In the genomic region with DNA sequence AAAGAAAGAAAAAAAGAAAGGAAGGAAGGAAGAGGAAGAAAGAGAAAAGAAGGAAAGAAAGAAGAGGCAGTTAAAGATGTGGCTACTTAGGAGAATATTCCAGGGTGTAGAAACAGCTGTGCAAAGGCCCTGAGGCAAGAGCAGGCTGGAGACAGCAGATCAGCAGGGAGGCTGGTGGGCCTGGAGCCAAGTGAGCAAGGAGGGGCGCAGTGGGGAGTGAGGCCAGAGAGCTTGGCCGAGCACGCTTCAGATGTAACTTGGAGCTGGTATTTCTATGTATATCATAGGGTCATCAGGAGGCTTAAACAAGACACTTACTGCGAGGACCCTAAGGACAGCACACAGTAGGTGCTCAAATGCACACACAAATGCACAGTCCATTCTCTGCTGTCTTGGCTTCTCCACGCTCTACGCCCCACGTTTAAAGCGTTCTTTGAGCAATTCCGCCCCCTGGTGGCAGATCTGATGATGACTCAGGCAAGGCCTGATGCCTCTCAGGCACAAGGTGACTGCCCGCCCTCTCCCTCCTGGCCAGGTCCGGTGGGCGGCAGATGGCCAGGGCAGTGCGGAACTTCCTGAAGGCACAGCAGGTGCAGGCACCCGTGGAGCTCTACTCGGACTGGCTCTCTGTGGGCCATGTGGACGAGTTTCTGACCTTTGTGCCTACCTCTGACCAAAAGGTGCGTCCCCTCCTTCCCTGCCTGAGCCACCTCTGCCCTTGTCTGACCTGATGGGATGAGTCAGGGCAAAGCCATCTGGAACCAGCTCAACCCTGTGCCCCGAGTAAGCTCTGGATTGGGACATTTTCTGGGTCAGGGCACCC, we compare ENCODE assay signal across 8 cellular contexts. TPM values are rescaled to one million over a fixed set of nuclear protein-coding genes. Genes with fewer than 3 reads are reported as not detected.
DNase-seq lines count a peak whose midpoint lies in the region; ATAC-seq and TF ChIP-seq lines count a peak whose summit lies in the region.

No MANE protein-coding gene starts in this region.

- H3K4me3 ChIP-seq in NB4 (ENCODE audit: low read depth, low read length): no peak overlapping the region
- no peak overlapping the region for H3K4me3 ChIP-seq in SU-DHL-6 (ENCODE audit: insufficient read depth, low read length, poor library complexity, severe bottlenecking)
- no peak overlapping the region for H3K4me3 ChIP-seq in psoas muscle
- H3K4me3 ChIP-seq in aorta (ENCODE audit: low read length in 2 of 2): no peak overlapping the region

- no peaks in the 10 kb centered on the region for H3K27me3 ChIP-seq in SU-DHL-6 (ENCODE audit: low read length)
- H3K27me3 ChIP-seq in psoas muscle (ENCODE audit: insufficient read depth in 3 of 3, low read length in 2 of 3): peaks cover 0 to 2% (median 0%) of the 10 kb centered on the region in 3 donors
- no peaks in the 10 kb centered on the region for H3K27me3 ChIP-seq in aorta (ENCODE audit: control insufficient read depth in 1 of 2, insufficient read depth in 2 of 2, low read length in 1 of 2)

- H3K9me3 Mint-ChIP-seq in activated naive CD8-positive, alpha-beta T cell treated with anti-CD3 and anti-CD28 coated beads, Interleukin-2, amount 10 ng/mL, durations not matched to agents 7 days and 5 days: no peaks in the 10 kb centered on the region

- POLR2A ChIA-PET in activated naive CD8-positive, alpha-beta T cell treated with anti-CD3 and anti-CD28 coated beads, Interleukin-2, amount 10 ng/mL, durations not matched to agents 7 days and 5 days (lab: Charles Lee): interaction anchor here (1.1 kb wide), 1 partner anchor 113 kb away, joined by 3 read pairs; no protein-coding TSS in a partner anchor

- no peaks in the 10 kb centered on the region for H3F3A ChIP-seq in SU-DHL-6 (ENCODE audit: insufficient read depth)

- H3K4me1 ChIP-seq in psoas muscle (peaks cover 3% of the 10 kb centered on the region), aorta (ENCODE audit: control insufficient read depth in 1 of 2, insufficient read depth in 2 of 2, low read length in 2 of 2) (no peaks in the 10 kb centered on the region)

- H3K4me1 Mint-ChIP-seq in activated naive CD8-positive, alpha-beta T cell treated with anti-CD3 and anti-CD28 coated beads, Interleukin-2, amount 10 ng/mL, durations not matched to agents 7 days and 5 days: no peaks in the 10 kb centered on the region

- no peak overlapping the region for H3K27ac Mint-ChIP-seq in activated naive CD8-positive, alpha-beta T cell treated with anti-CD3 and anti-CD28 coated beads, Interleukin-2, amount 10 ng/mL, durations not matched to agents 7 days and 5 days

- H4K20me1 ChIP-seq in SU-DHL-6 (ENCODE audit: low read depth, low read length): no peaks in the 10 kb centered on the region

- no peaks in the 10 kb centered on the region for H3K9me2 ChIP-seq in SU-DHL-6 (replicated peaks; ENCODE audit: insufficient read depth, low read length)

- no peaks in the 10 kb centered on the region for H3K79me2 ChIP-seq in SU-DHL-6 (ENCODE audit: insufficient read depth, low read length)

- TF ChIP-seq POLR2A in NB4 (IDR thresholded peaks at IDR 0.05; ENCODE audit: extremely low read depth, insufficient read length): no peak

- peaks cover 18% of the 10 kb centered on the region for H3K27me3 Mint-ChIP-seq in activated naive CD8-positive, alpha-beta T cell treated with anti-CD3 and anti-CD28 coated beads, Interleukin-2, amount 10 ng/mL, durations not matched to agents 7 days and 5 days

- WGBS in psoas muscle, 3 donors: 18 to 19% (median 18%) methylated on average over 16 to 18 of the region's 18 CpGs
- 22 to 23% methylated on average over 18 of the region's 18 CpGs for WGBS in aorta, 2 donors

- H3K4me2 ChIP-seq in SU-DHL-6 (ENCODE audit: low read depth, low read length, poor library complexity, severe bottlenecking): no peak overlapping the region

- H3K27ac ChIP-seq in SU-DHL-6 (ENCODE audit: low read depth, low read length) (no peak overlapping the region), psoas muscle (no peak overlapping the region), aorta (ENCODE audit: low read depth in 1 of 2, low read length in 2 of 2) (no peak overlapping the region)

- DNase-seq in GM03348 (ENCODE audit: low spot score) (peak; percentile 90), NB4 (ENCODE audit: low read depth) (peak; percentile 84), cardiac septum (ENCODE audit: low spot score) (peak; percentile 91), psoas muscle (peak; percentile 83 to 92), aorta (peak; percentile 91 to 96)
- DNase-seq in activated naive CD8-positive, alpha-beta T cell treated with anti-CD3 and anti-CD28 coated beads, Interleukin-2, amount 10 ng/mL, durations not matched to agents 7 days and 5 days: peak; percentile 89

- intact Hi-C loops in cardiac septum (cut with DNase I) (loop anchor here (1.0 to 2.0 kb wide), 2 partner anchors 112 to 178 kb away; no protein-coding TSS in a partner anchor), psoas muscle (cut with DNase I) (loop anchor here (1.0 to 10.0 kb wide), 5 partner anchors 111 to 282 kb away; no protein-coding TSS in a partner anchor), aorta (cut with DNase I) (loop anchor here (1.0 to 10.0 kb wide), 3 partner anchors 112 to 282 kb away; no protein-coding TSS in a partner anchor)

- peak; percentile 85 for ATAC-seq in activated naive CD8-positive, alpha-beta T cell treated with anti-CD3 and anti-CD28 coated beads, Interleukin-2, amount 10 ng/mL, durations not matched to agents 7 days and 5 days (ENCODE audit: low read depth)
- ATAC-seq in psoas muscle: peak; percentile 71 to 86 (median 77)
- peak; percentile 70 for ATAC-seq in aorta (ENCODE audit: low FRiP score)
- ATAC-seq in HG02884 (IDR thresholded peaks at IDR 0.05; ENCODE audit: unreplicated experiment): no peak

- H2AFZ ChIP-seq in SU-DHL-6 (ENCODE audit: low read depth, low read length, severe bottlenecking): no peak overlapping the region

- H3K9ac ChIP-seq in SU-DHL-6 (ENCODE audit: low read length): no peak overlapping the region

- H3K4me3 Mint-ChIP-seq in activated naive CD8-positive, alpha-beta T cell treated with anti-CD3 and anti-CD28 coated beads, Interleukin-2, amount 10 ng/mL, durations not matched to agents 7 days and 5 days: no peak overlapping the region

- no peaks in the 10 kb centered on the region for H3K36me3 Mint-ChIP-seq in activated naive CD8-positive, alpha-beta T cell treated with anti-CD3 and anti-CD28 coated beads, Interleukin-2, amount 10 ng/mL, durations not matched to agents 7 days and 5 days

- TF ChIP-seq CTCF in NB4 (IDR thresholded peaks at IDR 0.05; ENCODE audit: low read depth, low read length) (peak; percentile 70), SU-DHL-6 (IDR thresholded peaks at IDR 0.05; ENCODE audit: insufficient read depth, low read length, poor library complexity, severe bottlenecking) (peak; percentile 60), psoas muscle (IDR thresholded peaks at IDR 0.05) (peak; percentile 94)

- H3K36me3 ChIP-seq in SU-DHL-6 (ENCODE audit: low read length) (no peaks in the 10 kb centered on the region), psoas muscle (ENCODE audit: insufficient read depth in 1 of 2, low read depth in 1 of 2) (no peaks in the 10 kb centered on the region), aorta (ENCODE audit: control insufficient read depth in 1 of 2, insufficient read depth in 2 of 2, low read length in 1 of 2) (no peaks in the 10 kb centered on the region)

- H3K9me3 ChIP-seq in SU-DHL-6 (ENCODE audit: insufficient read depth, low read length) (no peaks in the 10 kb centered on the region), psoas muscle (no peaks in the 10 kb centered on the region), aorta (ENCODE audit: control insufficient read depth, low read length) (no peaks in the 10 kb centered on the region)

RNA-seq across cellular contexts. Expression of a gene that starts 11.9 kb away (rescaled TPM):
- total RNA-seq in activated naive CD8-positive, alpha-beta T cell treated with anti-CD3 and anti-CD28 coated beads, Interleukin-2, amount 10 ng/mL, durations not matched to agents 7 days and 5 days: not detected
- total RNA-seq in cardiac septum (not detected), psoas muscle (under 1 TPM in 1 of 4 donors, not detected in 3; 0.09 TPM), aorta (not detected)
- polyA plus RNA-seq in psoas muscle (under 1 TPM in 2 of 3 donors, not detected in 1; 0.01 to 0.04 TPM), aorta (not detected)

RNA-seq across cellular contexts. Expression of a gene that starts 32.1 kb away (rescaled TPM):
- not detected for total RNA-seq in activated naive CD8-positive, alpha-beta T cell treated with anti-CD3 and anti-CD28 coated beads, Interleukin-2, amount 10 ng/mL, durations not matched to agents 7 days and 5 days
- total RNA-seq in cardiac septum (not detected), psoas muscle (not detected), aorta (not detected)
- polyA plus RNA-seq in psoas muscle (not detected), aorta (under 1 TPM; 0.05 to 0.13 TPM)
